ENCODE assay signal across 32 cellular contexts in genomic region chr3:81718311-81718710, GRCh38.
"Had no signal": no experiment of that assay in that cellular context is flagged by ENCODE, and none has a peak within 500 bp of the region (broad histone marks: within the 10 kb centered on the region; RNA-seq: fewer than 3 reads in every experiment).

No MANE protein-coding gene starts in this region.

- ATAC-seq: activated CD4-positive, alpha-beta T cell treated with anti-CD3 and anti-CD28 coated beads for 36 hours; activated CD4-positive, CD25-positive, alpha-beta regulatory T cell treated with anti-CD3 and anti-CD28 coated beads, Interleukin-2, amount 50 U/mL, for 24 hours; activated CD8-positive, alpha-beta memory T cell treated with anti-CD3 and anti-CD28 coated beads, Interleukin-2, amount 10 ng/mL, durations not matched to agents 7 days and 5 days; activated CD8-positive, alpha-beta T cell treated with anti-CD3 and anti-CD28 coated beads, Interleukin-2, amount 10 ng/mL, durations not matched to agents 7 days and 5 days; body of pancreas; WTC11 had no signal

- FAIRE-seq: astrocyte, TTC549 had no signal

- DNase-seq: activated CD4-positive, alpha-beta memory T cell treated with anti-CD3 and anti-CD28 coated beads, Interleukin-2, amount 10 ng/mL, durations not matched to agents 7 days and 5 days; activated CD4-positive, alpha-beta T cell treated with anti-CD3 and anti-CD28 coated beads for 1 hour; activated CD4-positive, alpha-beta T cell treated with anti-CD3 and anti-CD28 coated beads for 36 hours; activated CD4-positive, alpha-beta T cell treated with anti-CD3 and anti-CD28 coated beads for 48 hours; activated CD4-positive, alpha-beta T cell treated with anti-CD3 and anti-CD28 coated beads, Interleukin-2, amount 10 ng/mL, durations not matched to agents 7 days and 5 days; activated CD4-positive, alpha-beta T cell treated with anti-CD3 and anti-CD28 coated beads, Interleukin-2, amount 50 U/mL, for 48 hours; activated CD4-positive, CD25-positive, alpha-beta regulatory T cell; activated CD8-positive, alpha-beta memory T cell treated with anti-CD3 and anti-CD28 coated beads for 24 hours; activated CD8-positive, alpha-beta memory T cell treated with anti-CD3 and anti-CD28 coated beads, Interleukin-2, amount 10 ng/mL, durations not matched to agents 7 days and 5 days; activated CD8-positive, alpha-beta memory T cell treated with anti-CD3 and anti-CD28 coated beads, Interleukin-2, amount 50 U/mL, for 48 hours; activated CD8-positive, alpha-beta T cell treated with anti-CD3 and anti-CD28 coated beads, Interleukin-2, amount 10 ng/mL, durations not matched to agents 7 days and 5 days; activated effector memory CD4-positive, alpha-beta T cell treated with Interleukin-2 at 50 U/mL for 16 hours; activated gamma-delta T cell; activated naive CD4-positive, alpha-beta T cell treated with anti-CD3 and anti-CD28 coated beads, Interleukin-2, amount 10 ng/mL, durations not matched to agents 7 days and 5 days; activated naive CD4-positive, alpha-beta T cell treated with Interleukin-2 at 50 U/mL for 16 hours; activated T-cell treated with anti-CD3 and anti-CD28 coated beads, Interleukin-2, amount 50 U/mL, for 24 hours; activated T-cell treated with anti-CD3 and anti-CD28 coated beads, Interleukin-2, amount 50 U/mL, for 48 hours; adrenal gland; amniotic stem cell; aorta; body of pancreas; brain microvascular endothelial cell; central memory CD4-positive, alpha-beta T cell; T-helper 1 cell; T-helper 2 cell; T-helper 9 cell; WERI-Rb-1 had no signal

- H3K27me3 ChIP-seq: adrenal gland, body of pancreas, brain microvascular endothelial cell, breast epithelium had no signal

- H3K27ac ChIP-seq: brain microvascular endothelial cell, breast epithelium, WERI-Rb-1 had no signal

- H3K9me3 ChIP-seq: body of pancreas, breast epithelium had no signal

- H3K4me3 ChIP-seq: adrenal gland, body of pancreas, breast epithelium had no signal

- H3K4me1 ChIP-seq: breast epithelium had no signal

- H3K36me3 ChIP-seq: adrenal gland, brain microvascular endothelial cell, breast epithelium, WERI-Rb-1 had no signal
